25 cellular contexts compared by ENCODE assay signal in genomic region chr21:23638131-23638530, GRCh38.
"Had no signal": no experiment of that assay in that cellular context is flagged by ENCODE, and none has a peak within 500 bp of the region (broad histone marks: within the 10 kb centered on the region; RNA-seq: fewer than 3 reads in every experiment).

No MANE protein-coding gene starts in this region.

- DNase-seq: colonic mucosa; cortex of kidney; dermis blood vessel endothelial cell; dorsolateral prefrontal cortex; effector CD4-positive, alpha-beta T cell; effector CD8-positive, alpha-beta T cell; effector memory CD4-positive, alpha-beta T cell; effector memory CD8-positive, alpha-beta T cell; endodermal cell; erythroblast; esophagus squamous epithelium; foreskin fibroblast; foreskin keratinocyte; foreskin melanocyte; gastrocnemius medialis; glutamatergic neuron; head of caudate nucleus; heart left ventricle; heart right ventricle had no signal

- H3K27ac ChIP-seq: colonic mucosa, coronary artery, dorsolateral prefrontal cortex, epithelial cell of prostate, esophagus muscularis mucosa, esophagus squamous epithelium, foreskin keratinocyte, gastrocnemius medialis, gastroesophageal sphincter, heart left ventricle, heart right ventricle had no signal

- H3K27me3 Mint-ChIP-seq: dendritic cell treated with granulocyte-macrophage colony-stimulating factor and Interleukin-4, amounts not matched to agents 40 ng/mL and 50 ng/mL, for 4 days; effector memory CD8-positive, alpha-beta T cell had no signal

- H3K9me3 Mint-ChIP-seq: dendritic cell treated with granulocyte-macrophage colony-stimulating factor and Interleukin-4, amounts not matched to agents 40 ng/mL and 50 ng/mL, for 4 days had no signal

- H3K27me3 ChIP-seq: colonic mucosa, dorsolateral prefrontal cortex, esophagus muscularis mucosa, esophagus squamous epithelium, foreskin keratinocyte, gastrocnemius medialis, gastroesophageal sphincter, heart left ventricle, heart right ventricle had no signal

- H3K4me1 ChIP-seq: colonic mucosa, esophagus muscularis mucosa, esophagus squamous epithelium, foreskin keratinocyte, gastrocnemius medialis, gastroesophageal sphincter, heart left ventricle, heart right ventricle had no signal

- H3K4me1 Mint-ChIP-seq: endodermal cell had no signal

- H3K4me3 ChIP-seq: colonic mucosa, coronary artery, dorsolateral prefrontal cortex, esophagus muscularis mucosa, esophagus squamous epithelium, gastrocnemius medialis, gastroesophageal sphincter, heart left ventricle, heart right ventricle had no signal

- H3K4me3 Mint-ChIP-seq: dendritic cell treated with granulocyte-macrophage colony-stimulating factor and Interleukin-4, amounts not matched to agents 40 ng/mL and 50 ng/mL, for 4 days; effector memory CD8-positive, alpha-beta T cell; endodermal cell had no signal

- H3K9me3 ChIP-seq: esophagus muscularis mucosa, esophagus squamous epithelium, gastrocnemius medialis, gastroesophageal sphincter, heart right ventricle had no signal

- H3K36me3 ChIP-seq: colonic mucosa, esophagus muscularis mucosa, esophagus squamous epithelium, gastrocnemius medialis, gastroesophageal sphincter, heart left ventricle, heart right ventricle had no signal

- ATAC-seq: effector memory CD8-positive, alpha-beta T cell; esophagus mucosa; foreskin keratinocyte; gastrocnemius medialis; gastroesophageal sphincter; heart left ventricle; heart right ventricle had no signal

- H3K27ac Mint-ChIP-seq: dendritic cell treated with granulocyte-macrophage colony-stimulating factor and Interleukin-4, amounts not matched to agents 40 ng/mL and 50 ng/mL, for 4 days; effector memory CD8-positive, alpha-beta T cell; endodermal cell had no signal
